Comparison of ENCODE assay signal across 18 cellular contexts in the genomic region with DNA sequence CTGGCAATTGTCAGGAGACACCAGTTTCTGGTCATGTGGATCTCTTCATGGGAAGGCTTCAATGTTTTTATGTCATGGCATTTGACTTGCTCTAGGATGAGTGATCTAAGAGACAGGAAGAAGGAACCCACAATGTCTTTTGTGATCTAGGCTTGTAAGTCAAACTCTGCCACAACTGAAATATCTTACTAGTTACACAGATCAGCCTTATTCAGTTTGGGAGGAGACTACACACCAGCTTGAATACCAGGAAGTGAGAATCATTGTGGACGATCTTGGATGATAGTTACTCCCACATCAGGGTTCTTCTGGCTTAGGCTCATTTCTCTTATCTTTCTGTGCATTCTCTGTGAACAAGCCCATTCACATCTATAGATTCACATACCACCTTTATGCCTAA.
DNase-seq lines count a peak whose midpoint lies in the region; ATAC-seq, FAIRE-seq and TF ChIP-seq lines count a peak whose summit lies in the region.
"Had no signal": no experiment of that assay in that cellular context is flagged by ENCODE, and none has a peak within 500 bp of the region (broad histone marks: within the 10 kb centered on the region; RNA-seq: fewer than 3 reads in every experiment).

No MANE protein-coding gene starts in this region.

- H3K4me1 Mint-ChIP-seq in CD4-positive, alpha-beta T cell (ENCODE audit: low read depth), result peaks cover 9% of the 10 kb centered on the region

- intact Hi-C loops in CD4-positive, alpha-beta T cell (cut with DNase I, micrococcal nuclease), result no loop called here
- intact Hi-C loops in GM12878 (cut with micrococcal nuclease; ENCODE audit: unreplicated experiment), result no loop called here

- SMC1A ChIA-PET in GM12878 (lab: Charles Lee; ENCODE audit: uncharacterized antibody, unreplicated experiment), result interaction anchor here (1.1 kb wide), 2 partner anchors 12 to 14 kb away, joined by 3 to 4 read pairs; no protein-coding TSS in a partner anchor

- H3F3A ChIP-seq in MM.1S (ENCODE audit: insufficient read depth, low read length), result no peaks in the 10 kb centered on the region

- TF ChIP-seq RAD21 in GM12878 (IDR thresholded peaks at IDR 0.05; ENCODE audit: insufficient read depth, low read depth, low read length), result no peak

- H3K79me2 ChIP-seq in GM12878 (ENCODE audit: control insufficient read depth, insufficient read depth, low read length), result no peaks in the 10 kb centered on the region
- no peaks in the 10 kb centered on the region for H3K79me2 ChIP-seq in MM.1S (ENCODE audit: low read length)

- no peaks in the 10 kb centered on the region for H3K36me3 Mint-ChIP-seq in CD4-positive, alpha-beta T cell (ENCODE audit: low read depth)

- H3K9me3 ChIP-seq in CD4-positive, alpha-beta T cell (ENCODE audit: control insufficient read depth, low read length), result no peaks in the 10 kb centered on the region
- H3K9me3 ChIP-seq in GM12878 (replicated peaks; ENCODE audit: control insufficient read depth, insufficient read depth, low read length), result no peaks in the 10 kb centered on the region
- H3K9me3 ChIP-seq in MM.1S (replicated peaks; ENCODE audit: insufficient read depth, low read length), result no peaks in the 10 kb centered on the region
- H3K9me3 ChIP-seq: BE2C, HAP-1 had no signal

- CTCF ChIA-PET in CD4-positive, alpha-beta T cell (lab: Charles Lee), result no interaction called here
- CTCF ChIA-PET in GM12878 (lab: Yijun Ruan, JAX), result interaction anchor here (1.5 kb wide), 1 partner anchor 13 kb away, joined by 4 read pairs; no protein-coding TSS in a partner anchor

- DNase-seq in CD4-positive, alpha-beta T cell, result no peak
- no peak for DNase-seq in GM12891 (ENCODE audit: insufficient read length, low spot score)
- DNase-seq in SK-MEL-5 (ENCODE audit: low read depth, low spot score), result peak; percentile 3
- no peak for DNase-seq in GM12878 (ENCODE audit: low read depth, low spot score)
- no peak for DNase-seq in MM.1S
- DNase-seq in activated effector memory CD4-positive, alpha-beta T cell treated with Interleukin-2 at 50 U/mL for 16 hours, result no peak
- DNase-seq in SIG-M5 (lab: John Stamatoyannopoulos, UW), result no peak
- DNase-seq: BE2C, DMS153, IMR-90, NCI-H1436 treated with DMSO at 0.1 percent for 48 hours, NCI-H2081 treated with DMSO at 0.1 percent for 48 hours, NCI-H446, NCI-H748 treated with DMSO at 0.1 percent for 48 hours, Right ventricle myocardium superior had no signal

- ATAC-seq in CD4-positive, alpha-beta T cell (ENCODE audit: poor library complexity), result no peak
- no peak; the same call in 2 of the 3 replicates for ATAC-seq in GM12878
- ATAC-seq in GM18861 (IDR thresholded peaks at IDR 0.05; ENCODE audit: unreplicated experiment), result no peak

- BruUV-seq in GM12878 (replicated peaks; lab: Mats Ljungman, UMichigan), result no TSS peak

- H3K4me2 ChIP-seq in GM12878 (ENCODE audit: control insufficient read depth, insufficient read depth) (no peak overlapping the region), MM.1S (ENCODE audit: low read depth, low read length) (no peak overlapping the region)

- no peaks in the 10 kb centered on the region for H3K9me3 Mint-ChIP-seq in CD4-positive, alpha-beta T cell

- POLR2A ChIA-PET in CD4-positive, alpha-beta T cell (lab: Charles Lee), result no interaction called here
- POLR2A ChIA-PET in GM12878 (lab: Charles Lee), result no interaction called here

- FAIRE-seq in GM12891 (lab: Jason Lieb, UNC) (no peak), GM12878 (lab: Jason Lieb, UNC) (no peak)
- FAIRE-seq: GM19239 had no signal

- H3K27me3 ChIP-seq in CD4-positive, alpha-beta T cell (ENCODE audit: control insufficient read depth, insufficient read depth, low read length), result no peaks in the 10 kb centered on the region
- H3K27me3 ChIP-seq in GM12878 (replicated peaks in 1 of 2; ENCODE audit: control insufficient read depth in 2 of 2, insufficient read depth in 2 of 2, low read length in 1 of 2), result no peaks in the 10 kb centered on the region
- no peaks in the 10 kb centered on the region for H3K27me3 ChIP-seq in MM.1S (replicated peaks; ENCODE audit: insufficient read depth, low read length)
- H3K27me3 ChIP-seq: BE2C had no signal

- H3K4me3 ChIP-seq in GM12878 (no peak overlapping the region), MM.1S (ENCODE audit: low read length) (no peak overlapping the region)
- H3K4me3 ChIP-seq: HAP-1 had no signal

- H3K36me3 ChIP-seq in GM12878 (ENCODE audit: control insufficient read depth in 2 of 2, insufficient read depth in 2 of 2, low read length in 1 of 2), result no peaks in the 10 kb centered on the region
- H3K36me3 ChIP-seq in MM.1S (replicated peaks; ENCODE audit: insufficient read depth, low read length), result no peaks in the 10 kb centered on the region
- H3K36me3 ChIP-seq: BE2C, HAP-1 had no signal

- 0% methylated on average over 1 of the region's 1 CpG for WGBS in GM12878 (ENCODE audit: insufficient coverage, insufficient replicate concordance, low lambda C conversion rate, missing lambda C conversion rate)

- in situ Hi-C loops in SK-MEL-5 (cut with HindIII; ENCODE audit: low pct_unique_long_range_greater_than_20kb, low sequenced_read_pairs), result no loop called here
- in situ Hi-C loops in GM12878 (cut with MboI), result no loop called here

- H3K27me3 Mint-ChIP-seq in CD4-positive, alpha-beta T cell, result no peaks in the 10 kb centered on the region

- TF ChIP-seq POLR2A in GM12891 (IDR thresholded peaks at IDR 0.05; ENCODE audit: low read depth, low read length) (no peak), GM12878 (IDR thresholded peaks at IDR 0.05; ENCODE audit: low read depth, low read length) (no peak)

- RAD21 ChIA-PET in GM12878 (lab: Charles Lee; ENCODE audit: unreplicated experiment), result no interaction called here

- TF ChIP-seq CTCF in CD4-positive, alpha-beta T cell (IDR thresholded peaks at IDR 0.05), result no peak
- TF ChIP-seq CTCF in GM12878 (IDR thresholded peaks at IDR 0.05 in 2 of 3, conservative IDR thresholded peaks at IDR 0.05 in 1 of 3; ENCODE audit: control insufficient read depth in 2 of 3, extremely low read depth in 1 of 3, insufficient read depth in 1 of 3, low read depth in 3 of 3, low read length in 3 of 3) (no peak), MM.1S (IDR thresholded peaks at IDR 0.05; ENCODE audit: low read length) (no peak)

- no peak overlapping the region for H2AFZ ChIP-seq in GM12878 (ENCODE audit: control insufficient read depth, low read depth, low read length)
- no peak overlapping the region for H2AFZ ChIP-seq in MM.1S (ENCODE audit: low read length)

- H3K4me1 ChIP-seq in GM12878 (ENCODE audit: control insufficient read depth, insufficient read depth, low read length), result no peaks in the 10 kb centered on the region
- no peaks in the 10 kb centered on the region for H3K4me1 ChIP-seq in MM.1S (ENCODE audit: low read length)
- H3K4me1 ChIP-seq: BE2C had no signal

- TF ChIP-seq EP300 in GM12878 (IDR thresholded peaks at IDR 0.05; ENCODE audit: borderline replicate concordance in 1 of 2, control insufficient read depth in 1 of 2, low read depth in 2 of 2, low read length in 2 of 2), result no peak

- no peak overlapping the region for H3K4me3 Mint-ChIP-seq in CD4-positive, alpha-beta T cell

- peak overlapping the region; percentile 24 for H3K27ac Mint-ChIP-seq in CD4-positive, alpha-beta T cell

- H3K27ac ChIP-seq in CD4-positive, alpha-beta T cell (ENCODE audit: low read depth, low read length), result no peak overlapping the region
- H3K27ac ChIP-seq in GM12878 (ENCODE audit: control insufficient read depth, insufficient read depth), result no peak overlapping the region
- no peak overlapping the region for H3K27ac ChIP-seq in MM.1S (ENCODE audit: low read length)

- H3K9ac ChIP-seq in GM12878 (ENCODE audit: control insufficient read depth, insufficient read depth, low read length) (no peak overlapping the region), MM.1S (ENCODE audit: low read length) (no peak overlapping the region)

- H3K9me2 ChIP-seq in MM.1S (replicated peaks; ENCODE audit: insufficient read depth, low read length), result no peaks in the 10 kb centered on the region

- H4K20me1 ChIP-seq in GM12878 (ENCODE audit: control insufficient read depth, insufficient read depth), result no peaks in the 10 kb centered on the region
- no peaks in the 10 kb centered on the region for H4K20me1 ChIP-seq in MM.1S (ENCODE audit: insufficient read depth, low read length)

TF ChIP-seq in GM12891, 5 proteins besides CTCF, POLR2A, EP300 and RAD21:
- peak; percentile 51 for TF ChIP-seq SPI1 (IDR thresholded peaks at IDR 0.05; ENCODE audit: low read depth, low read length)
- TF ChIP-seq POLR2AphosphoS5 (IDR thresholded peaks at IDR 0.05; ENCODE audit: low read depth, low read length), result no peak

TF ChIP-seq in GM12878, 131 proteins besides CTCF, POLR2A, EP300 and RAD21:
- TF ChIP-seq RUNX3 (IDR thresholded peaks at IDR 0.05; ENCODE audit: low read length), result peak; percentile 35; the same call in 1 of the 2 replicates
- TF ChIP-seq, protein P1, sequence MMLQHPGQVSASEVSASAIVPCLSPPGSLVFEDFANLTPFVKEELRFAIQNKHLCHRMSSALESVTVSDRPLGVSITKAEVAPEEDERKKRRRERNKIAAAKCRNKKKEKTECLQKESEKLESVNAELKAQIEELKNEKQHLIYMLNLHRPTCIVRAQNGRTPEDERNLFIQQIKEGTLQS (IDR thresholded peaks at IDR 0.05; ENCODE audit: borderline replicate concordance, extremely low read depth, low read depth, low read length), result no peak
- TF ChIP-seq SPI1 (IDR thresholded peaks at IDR 0.05; ENCODE audit: borderline replicate concordance, insufficient read depth, low read depth, low read length), result 0 out of 2 replicates have a peak, but pooled peaks have one; percentile 33
